1 cellular context compared by ENCODE assay signal in genomic region chr16:27547134-27547533, GRCh38.
TF ChIP-seq lines count a peak whose summit lies in the region.

No MANE protein-coding gene starts in this region.

TF ChIP-seq in K562, 482 proteins besides CTCF, POLR2A, EP300 and RAD21 (continued from another document and continues in another):
- TF ChIP-seq ARID3A (IDR thresholded peaks at IDR 0.05; ENCODE audit: borderline replicate concordance, low read depth, low read length) (peak; percentile 63; the same call in 1 of the 2 replicates), PBX2 (CRISPR knock-in tag; IDR thresholded peaks at IDR 0.05; ENCODE audit: low read depth) (no peak), PBX2 (tag; conservative IDR thresholded peaks at IDR 0.05; ENCODE audit: low read depth) (0 out of 2 replicates have a peak, but pooled peaks have one; percentile 27), KDM2B (CRISPR knock-in tag; IDR thresholded peaks at IDR 0.05) (no peak), PKNOX1 (IDR thresholded peaks at IDR 0.05) (peak; percentile 43), HSF4 (CRISPR knock-in tag; IDR thresholded peaks at IDR 0.05; ENCODE audit: borderline replicate concordance) (no peak), ATF7 (IDR thresholded peaks at IDR 0.05) (peak; percentile 55; the same call in 1 of the 2 replicates), ZNF639 (CRISPR knock-in tag; conservative IDR thresholded peaks at IDR 0.05 in 1 of 2, IDR thresholded peaks at IDR 0.05 in 1 of 2) (peak in 1 of 2 experiments; percentile 74; a peak in 2 of 4 replicates), STAT5A (IDR thresholded peaks at IDR 0.05; ENCODE audit: borderline replicate concordance, low read length) (peak; percentile 44; the same call in 1 of the 2 replicates), ARNT (IDR thresholded peaks at IDR 0.05) (0 out of 4 replicates have a peak, but pooled peaks of 1 of the 2 experiments have one; percentile 53), ZNF785 (CRISPR knock-in tag; IDR thresholded peaks at IDR 0.05) (no peak), PHF20 (IDR thresholded peaks at IDR 0.05; ENCODE audit: partially characterized antibody) (no peak), ZNF175 (CRISPR knock-in tag; IDR thresholded peaks at IDR 0.05; ENCODE audit: low read depth) (no peak), ZNF239 (CRISPR knock-in tag; IDR thresholded peaks at IDR 0.05) (no peak), NCOR1 (IDR thresholded peaks at IDR 0.05) (peak; percentile 73), ZNF395 (CRISPR knock-in tag; IDR thresholded peaks at IDR 0.05) (peak; percentile 62; the same call in 1 of the 2 replicates), PHB2 (IDR thresholded peaks at IDR 0.05; ENCODE audit: low read depth) (0 out of 2 replicates have a peak, but pooled peaks have one; percentile 14), ZMIZ1 (IDR thresholded peaks at IDR 0.05; ENCODE audit: low read depth in 2 of 2, low read length in 2 of 2) (peak in 1 of 2 experiments; percentile 49; a peak in 1 of 4 replicates), E2F4 (CRISPR knock-in tag; IDR thresholded peaks at IDR 0.05; ENCODE audit: low read depth) (no peak), ZNF707 (CRISPR knock-in tag; conservative IDR thresholded peaks at IDR 0.05) (no peak), FOXK2 (conservative IDR thresholded peaks at IDR 0.05 in 1 of 2, IDR thresholded peaks at IDR 0.05 in 1 of 2; ENCODE audit: low read depth in 2 of 2) (peak; percentile 89 to 90), SMARCA4 (IDR thresholded peaks at IDR 0.05) (peak; percentile 87), SNRNP70 (optimal IDR thresholded peaks at IDR 0.05; ENCODE audit: low read depth, low read length) (no peak), TOE1 (IDR thresholded peaks at IDR 0.05; ENCODE audit: borderline replicate concordance) (peak; percentile 78; the same call in 1 of the 2 replicates), TOE1 (CRISPR knock-in tag; IDR thresholded peaks at IDR 0.05; ENCODE audit: borderline replicate concordance, low read depth) (no peak), L3MBTL2 (IDR thresholded peaks at IDR 0.05) (peak; percentile 43), ATF1 (CRISPR knock-in tag; IDR thresholded peaks at IDR 0.05) (no peak), ATF1 (tag; IDR thresholded peaks at IDR 0.05) (0 out of 2 replicates have a peak, but pooled peaks have one; percentile 18), ZNF318 (IDR thresholded peaks at IDR 0.05; ENCODE audit: borderline replicate concordance in 1 of 2, low read depth in 1 of 2) (peak in 1 of 2 experiments; percentile 98; a peak in 2 of 4 replicates), MTA2 (IDR thresholded peaks at IDR 0.05; ENCODE audit: low read depth) (peak; percentile 60), NCOA1 (IDR thresholded peaks at IDR 0.05; ENCODE audit: low read depth) (peak; percentile 38; the same call in 1 of the 2 replicates)
